Comparison of ENCODE assay signal across 8 cellular contexts in the genomic region with DNA sequence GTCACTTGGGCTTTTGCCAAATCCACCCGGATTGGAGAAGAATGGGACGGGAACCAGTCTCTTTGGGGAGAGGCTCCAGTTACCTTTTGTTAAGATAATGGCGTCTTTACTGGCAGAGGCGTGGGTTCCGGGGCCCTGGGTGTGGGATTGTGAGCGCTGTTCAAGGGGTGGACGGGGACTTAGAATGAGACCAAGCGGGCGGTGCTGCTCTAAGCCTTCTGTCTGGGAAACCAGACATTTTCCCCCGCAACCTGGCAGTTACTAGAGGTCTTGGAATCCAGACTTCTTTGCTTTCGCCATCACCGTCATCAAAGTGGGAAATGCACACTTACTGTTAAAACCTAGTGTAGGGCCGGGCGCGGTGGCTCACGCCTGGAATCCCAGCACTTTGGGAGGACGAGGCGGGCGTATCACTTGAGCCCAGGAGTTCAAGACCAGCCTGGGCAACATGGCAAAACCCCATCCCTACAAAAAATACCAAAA. TPM values are rescaled to one million over a fixed set of nuclear protein-coding genes. Genes with fewer than 3 reads are reported as not detected.
DNase-seq lines count a peak whose midpoint lies in the region; ATAC-seq, FAIRE-seq and TF ChIP-seq lines count a peak whose summit lies in the region.

No MANE protein-coding gene starts in this region.

- H3K4me1 ChIP-seq in HUES6 (ENCODE audit: control insufficient read depth, insufficient read depth, low read length) (peaks cover 42% of the 10 kb centered on the region), lung (ENCODE audit: control insufficient read depth in 2 of 2, insufficient read depth in 2 of 2, low read length in 2 of 2) (peaks cover 0 to 2% of the 10 kb centered on the region in 2 donors), upper lobe of left lung (peaks cover 56 to 72% (median 69%) of the 10 kb centered on the region in 4 donors)

- peak overlapping the region; percentile 76 for H3K27ac ChIP-seq in HUES6 (ENCODE audit: low read depth, low read length)
- H3K27ac ChIP-seq in lung (ENCODE audit: low read depth in 1 of 2, low read length in 1 of 2): peak overlapping the region; percentile 94 to 97
- H3K27ac ChIP-seq in upper lobe of left lung: peak overlapping the region; percentile 94 to 99 (median 98)

- H3K27me3 Mint-ChIP-seq in T-helper 2 cell treated with Interferon-gamma antibody and Interleukin-4, amounts not matched to agents 5 μg/mL and 100 μg/mL, for 36 hours (ENCODE audit: low read depth): no peaks in the 10 kb centered on the region

- H3K9ac ChIP-seq in HUES6 (ENCODE audit: low read length): peak overlapping the region; percentile 84

- ATAC-seq in lung (ENCODE audit: insufficient read depth, low FRiP score) (no peak), upper lobe of left lung (ENCODE audit: low FRiP score in 2 of 2) (peak; percentile 47 to 73)

- no peak for DNase-seq in T-helper 2 cell treated with Interferon-gamma antibody and Interleukin-4, amounts not matched to agents 5 μg/mL and 100 μg/mL, for 36 hours (ENCODE audit: low spot score)
- DNase-seq in T-helper 2 cell (no peak), bronchial epithelial cell (ENCODE audit: low read depth) (peak; percentile 66), lung (ENCODE audit: low spot score) (no peak), upper lobe of left lung (peak; percentile 41 to 79), COLO829 (ENCODE audit: low spot score) (no peak), SHP77 (lab: John Stamatoyannopoulos, UW) (no peak)

- peak overlapping the region; percentile 90 for H3K4me3 ChIP-seq in HUES6 (ENCODE audit: low read depth, low read length)
- H3K4me3 ChIP-seq in bronchial epithelial cell (ENCODE audit: low read depth, low read length): peak overlapping the region; percentile 64
- H3K4me3 ChIP-seq in lung: peak overlapping the region; percentile 38
- peak overlapping the region; percentile 68 to 79 (median 74) for H3K4me3 ChIP-seq in upper lobe of left lung

- TF ChIP-seq CTCF in bronchial epithelial cell (IDR thresholded peaks at IDR 0.05; ENCODE audit: insufficient read depth, low read length, severe bottlenecking) (no peak), lung (IDR thresholded peaks at IDR 0.05; ENCODE audit: control extremely low read depth, extremely low read depth) (no peak), upper lobe of left lung (IDR thresholded peaks at IDR 0.05) (no peak)

- TF ChIP-seq POLR2A in upper lobe of left lung (IDR thresholded peaks at IDR 0.05): no peak

- H3K9me3 Mint-ChIP-seq in T-helper 2 cell treated with Interferon-gamma antibody and Interleukin-4, amounts not matched to agents 5 μg/mL and 100 μg/mL, for 36 hours: no peaks in the 10 kb centered on the region

- H3K4me1 Mint-ChIP-seq in T-helper 2 cell treated with Interferon-gamma antibody and Interleukin-4, amounts not matched to agents 5 μg/mL and 100 μg/mL, for 36 hours (ENCODE audit: low read depth): peaks cover 35% of the 10 kb centered on the region

- H3K4me3 Mint-ChIP-seq in T-helper 2 cell treated with Interferon-gamma antibody and Interleukin-4, amounts not matched to agents 5 μg/mL and 100 μg/mL, for 36 hours: peak overlapping the region; percentile 99

- no peak for FAIRE-seq in bronchial epithelial cell (lab: Jason Lieb, UNC)

- H3K36me3 Mint-ChIP-seq in T-helper 2 cell treated with Interferon-gamma antibody and Interleukin-4, amounts not matched to agents 5 μg/mL and 100 μg/mL, for 36 hours (ENCODE audit: low read depth): peaks cover 11% of the 10 kb centered on the region

- no peaks in the 10 kb centered on the region for H3K27me3 ChIP-seq in HUES6 (ENCODE audit: control insufficient read depth, insufficient read depth, low read length)
- H3K27me3 ChIP-seq in bronchial epithelial cell (ENCODE audit: control insufficient read depth, insufficient read depth, low read length): no peaks in the 10 kb centered on the region
- no peaks in the 10 kb centered on the region for H3K27me3 ChIP-seq in lung (ENCODE audit: control insufficient read depth, insufficient read depth)
- no peaks in the 10 kb centered on the region for H3K27me3 ChIP-seq in upper lobe of left lung

- H3K9me3 ChIP-seq in HUES6 (ENCODE audit: control insufficient read depth, insufficient read depth, low read depth, low read length): no peaks in the 10 kb centered on the region
- H3K9me3 ChIP-seq in lung (ENCODE audit: control insufficient read depth in 2 of 2, insufficient read depth in 1 of 2, low read length in 1 of 2): no peaks in the 10 kb centered on the region
- H3K9me3 ChIP-seq in upper lobe of left lung: no peaks in the 10 kb centered on the region

- WGBS in lung, 2 donors: 2 to 3% methylated on average over 19 of the region's 19 CpGs
- 3 to 4% methylated on average over 18 to 19 of the region's 19 CpGs for WGBS in upper lobe of left lung, 2 donors

- no peak for TF ChIP-seq EP300 in upper lobe of left lung (IDR thresholded peaks at IDR 0.05)

- H3K36me3 ChIP-seq in HUES6 (ENCODE audit: control insufficient read depth, insufficient read depth, low read length): peaks cover 13% of the 10 kb centered on the region
- H3K36me3 ChIP-seq in bronchial epithelial cell (ENCODE audit: control insufficient read depth, insufficient read depth, low read length): no peaks in the 10 kb centered on the region
- peaks cover 0 to 3% of the 10 kb centered on the region in 2 donors for H3K36me3 ChIP-seq in lung (ENCODE audit: control insufficient read depth in 2 of 2, insufficient read depth in 2 of 2, low read length in 2 of 2)
- no peaks in the 10 kb centered on the region for H3K36me3 ChIP-seq in upper lobe of left lung

- H3K27ac Mint-ChIP-seq in T-helper 2 cell treated with Interferon-gamma antibody and Interleukin-4, amounts not matched to agents 5 μg/mL and 100 μg/mL, for 36 hours: peak overlapping the region; percentile 99

RNA-seq across cellular contexts. Expression of gene TEN1, which starts 0.7 kb away (rescaled TPM):
- 19.6 and 24.5 TPM in 2 replicates for total RNA-seq in bronchial epithelial cell
- 10 to 100 TPM; 20.6 to 25.8 TPM for total RNA-seq in lung
- polyA plus RNA-seq in lung: 10 to 100 TPM; 32.1 to 33.5 TPM
- 10 to 100 TPM in 5 of 6 donors, not detected in 1; 13.6 to 29.3 (median 17.0) TPM for total RNA-seq in upper lobe of left lung

RNA-seq across cellular contexts. Expression of gene ACOX1, which starts 0.8 kb away (rescaled TPM):
- total RNA-seq in bronchial epithelial cell: 39.8 and 49.5 TPM in 2 replicates
- total RNA-seq in lung: 10 to 100 TPM; 69.4 to 80.1 TPM
- polyA plus RNA-seq in lung: 10 to 100 TPM; 19.9 to 22.4 TPM
- total RNA-seq in upper lobe of left lung: 10 to 100 TPM; 33.2 to 84.2 (median 57.4) TPM

RNA-seq across cellular contexts. Expression of gene CDK3, which starts 20.9 kb away (rescaled TPM):
- 0.64 and 1.3 TPM in 2 replicates for total RNA-seq in bronchial epithelial cell
- total RNA-seq in lung: 1 to 10 TPM; 7.8 TPM
- polyA plus RNA-seq in lung: 10 to 100 TPM in 1 of 2 donors, 1 to 10 TPM in 1; 7.3 to 15.7 TPM
- 10 to 100 TPM in 1 of 6 donors, 1 to 10 TPM in 5; 3.0 to 15.7 (median 7.0) TPM for total RNA-seq in upper lobe of left lung

RNA-seq across cellular contexts. Expression of gene FBF1, which starts 38.9 kb away (rescaled TPM):
- total RNA-seq in bronchial epithelial cell: 10.5 and 16.0 TPM in 2 replicates
- total RNA-seq in lung: 10 to 100 TPM; 14.5 to 18.7 TPM
- 10 to 100 TPM in 1 of 2 donors, 1 to 10 TPM in 1; 4.6 to 11.6 TPM for polyA plus RNA-seq in lung
- total RNA-seq in upper lobe of left lung: 10 to 100 TPM in 4 of 6 donors, 1 to 10 TPM in 2; 9.3 to 66.0 (median 14.3) TPM

RNA-seq across cellular contexts. Expression of gene EVPL, which starts 47.4 kb away (rescaled TPM):
- total RNA-seq in bronchial epithelial cell: 27.1 and 93.3 TPM in 2 replicates
- 10 to 100 TPM; 34.1 to 38.4 TPM for total RNA-seq in lung
- 10 to 100 TPM; 10.9 to 36.0 TPM for polyA plus RNA-seq in lung
- 100 to 1,000 TPM in 1 of 6 donors, 10 to 100 TPM in 5; 47.5 to 142 (median 63.4) TPM for total RNA-seq in upper lobe of left lung

Comparison
In these comparisons a context has a peak if more than half of its experiments do, and no peak if none do; other contexts are left out.
1. DNase-seq: peak in bronchial epithelial cell (single experiment) and upper lobe of left lung (2 of 2); none in T-helper 2 cell treated with Interferon-gamma antibody and Interleukin-4, amounts not matched to agents 5 μg/mL and 100 μg/mL, for 36 hours (single experiment), T-helper 2 cell (0 of 5), lung (single experiment), COLO829 (single experiment) and SHP77 (0 of 2).
2. H3K4me3 ChIP-seq: peak in every context shown above with its lines; median percentile 90 in HUES6; 74 in upper lobe of left lung; 64 in bronchial epithelial cell; 38 in lung.
3. Peak in every context shown above with its lines, with median percentiles within 50 percentile points of each other: H3K27ac ChIP-seq.